Comparison of ENCODE assay signal across 8 cellular contexts in genomic region chr20:15654208-15654649, GRCh38.
DNase-seq lines count a peak whose midpoint lies in the region; ATAC-seq and TF ChIP-seq lines count a peak whose summit lies in the region.

No MANE protein-coding gene starts in this region.

- no peaks in the 10 kb centered on the region for H3K4me1 Mint-ChIP-seq in activated naive CD8-positive, alpha-beta T cell treated with anti-CD3 and anti-CD28 coated beads, Interleukin-2, amount 50 U/mL, for 24 hours
- no peaks in the 10 kb centered on the region for H3K4me1 Mint-ChIP-seq in activated naive CD8-positive, alpha-beta T cell treated with anti-CD3 and anti-CD28 coated beads for 36 hours
- peaks cover 23% of the 10 kb centered on the region for H3K4me1 Mint-ChIP-seq in osteocyte (ENCODE audit: unreplicated experiment)
- no peaks in the 10 kb centered on the region for H3K4me1 Mint-ChIP-seq in activated T-helper 2 cell treated with anti-CD3 and anti-CD28 coated beads, Interferon-gamma antibody, Interleukin-2, Interleukin-4, amounts not matched to agents 10 μg/mL and 5 μg/mL and 100 μg/mL, durations not matched to agents 14 hours and 24 hours and 36 hours (ENCODE audit: low read depth)

- TF ChIP-seq CTCF in KMS-11 (conservative IDR thresholded peaks at IDR 0.05; ENCODE audit: low read depth, low read length) (peak; percentile 49), PC-9 (conservative IDR thresholded peaks at IDR 0.05) (peak; percentile 65), osteocyte (IDR thresholded peaks at IDR 0.05) (peak; percentile 47)

- no peaks in the 10 kb centered on the region for H3K9me3 ChIP-seq in HAP-1
- no peaks in the 10 kb centered on the region for H3K9me3 ChIP-seq in PC-9 (ENCODE audit: insufficient read depth, low read depth)

- H3K36me3 Mint-ChIP-seq in activated naive CD8-positive, alpha-beta T cell treated with anti-CD3 and anti-CD28 coated beads, Interleukin-2, amount 50 U/mL, for 24 hours (ENCODE audit: low read depth), result no peaks in the 10 kb centered on the region
- no peaks in the 10 kb centered on the region for H3K36me3 Mint-ChIP-seq in activated naive CD8-positive, alpha-beta T cell treated with anti-CD3 and anti-CD28 coated beads for 36 hours
- H3K36me3 Mint-ChIP-seq in osteocyte (ENCODE audit: unreplicated experiment), result no peaks in the 10 kb centered on the region
- no peaks in the 10 kb centered on the region for H3K36me3 Mint-ChIP-seq in activated T-helper 2 cell treated with anti-CD3 and anti-CD28 coated beads, Interferon-gamma antibody, Interleukin-2, Interleukin-4, amounts not matched to agents 10 μg/mL and 5 μg/mL and 100 μg/mL, durations not matched to agents 14 hours and 24 hours and 36 hours (ENCODE audit: low read depth)

- H3K27ac ChIP-seq in KMS-11, result no peak overlapping the region
- H3K27ac ChIP-seq in PC-9, result no peak overlapping the region

- H4K20me1 ChIP-seq in KMS-11 (ENCODE audit: insufficient read depth) (no peaks in the 10 kb centered on the region), PC-9 (ENCODE audit: insufficient read depth) (no peaks in the 10 kb centered on the region)

- H3K36me3 ChIP-seq in HAP-1 (replicated peaks) (no peaks in the 10 kb centered on the region), KMS-11 (ENCODE audit: insufficient read depth) (no peaks in the 10 kb centered on the region), PC-9 (ENCODE audit: low read depth) (no peaks in the 10 kb centered on the region)

- CTCF ChIA-PET in PC-9 (lab: Charles Lee), result interaction anchor here (0.6 to 0.7 kb wide), 3 partner anchors 408 to 868 kb away, joined by 3 to 4 read pairs (median 3); no protein-coding TSS in a partner anchor

- no peaks in the 10 kb centered on the region for H3K27me3 Mint-ChIP-seq in activated naive CD8-positive, alpha-beta T cell treated with anti-CD3 and anti-CD28 coated beads, Interleukin-2, amount 50 U/mL, for 24 hours
- H3K27me3 Mint-ChIP-seq in activated naive CD8-positive, alpha-beta T cell treated with anti-CD3 and anti-CD28 coated beads for 36 hours, result peaks cover 3% of the 10 kb centered on the region
- no peaks in the 10 kb centered on the region for H3K27me3 Mint-ChIP-seq in osteocyte (ENCODE audit: unreplicated experiment)
- H3K27me3 Mint-ChIP-seq in activated T-helper 2 cell treated with anti-CD3 and anti-CD28 coated beads, Interferon-gamma antibody, Interleukin-2, Interleukin-4, amounts not matched to agents 10 μg/mL and 5 μg/mL and 100 μg/mL, durations not matched to agents 14 hours and 24 hours and 36 hours (ENCODE audit: low read depth), result no peaks in the 10 kb centered on the region

- in situ Hi-C loops in HAP-1 (cut with MboI; ENCODE audit: low sequenced_read_pairs), result no loop called here

- peak; percentile 46 for ATAC-seq in activated naive CD8-positive, alpha-beta T cell treated with anti-CD3 and anti-CD28 coated beads, Interleukin-2, amount 50 U/mL, for 24 hours

- H3K79me2 ChIP-seq in KMS-11 (ENCODE audit: insufficient read depth, low read depth) (no peaks in the 10 kb centered on the region), PC-9 (ENCODE audit: low read depth) (no peaks in the 10 kb centered on the region)

- intact Hi-C loops in PC-9 (cut with micrococcal nuclease; ENCODE audit: unreplicated experiment), result no loop called here
- intact Hi-C loops in activated T-helper 2 cell treated with anti-CD3 and anti-CD28 coated beads, Interferon-gamma antibody, Interleukin-2, Interleukin-4, amounts not matched to agents 10 μg/mL and 5 μg/mL and 100 μg/mL, durations not matched to agents 14 hours and 24 hours and 36 hours (cut with micrococcal nuclease), result no loop called here

- BruUV-seq in PC-9 (replicated peaks; lab: Mats Ljungman, UMichigan), result no TSS peak

- H3K4me2 ChIP-seq in KMS-11 (no peak overlapping the region), PC-9 (no peak overlapping the region)

- no peak overlapping the region for H3K9ac ChIP-seq in KMS-11

- POLR2A ChIA-PET in PC-9 (lab: Charles Lee; ENCODE audit: unreplicated experiment), result no interaction called here

- H2AFZ ChIP-seq in KMS-11 (ENCODE audit: low read depth) (no peak overlapping the region), PC-9 (no peak overlapping the region)

- no peaks in the 10 kb centered on the region for H3K9me2 ChIP-seq in PC-9 (ENCODE audit: insufficient read depth)

- DNase-seq in activated naive CD8-positive, alpha-beta T cell treated with anti-CD3 and anti-CD28 coated beads, Interleukin-2, amount 50 U/mL, for 24 hours, result no peak
- DNase-seq in activated naive CD8-positive, alpha-beta T cell treated with anti-CD3 and anti-CD28 coated beads for 36 hours, result no peak
- DNase-seq in HAP-1 (ENCODE audit: low spot score in 2 of 2) (peak; percentile 67 to 68), PC-9 (peak; percentile 19 to 58), fibroblast of gingiva (ENCODE audit: low read depth) (peak; percentile 27), osteocyte (ENCODE audit: extremely low spot score, unreplicated experiment) (no peak)
- DNase-seq in activated T-helper 2 cell treated with anti-CD3 and anti-CD28 coated beads, Interferon-gamma antibody, Interleukin-2, Interleukin-4, amounts not matched to agents 10 μg/mL and 5 μg/mL and 100 μg/mL, durations not matched to agents 14 hours and 24 hours and 36 hours (ENCODE audit: low spot score), result no peak

- peaks cover 3% of the 10 kb centered on the region; the same call in 1 of the 2 replicates for H3F3A ChIP-seq in PC-9 (ENCODE audit: insufficient read depth, low read depth)

- no peaks in the 10 kb centered on the region for H3K27me3 ChIP-seq in HAP-1 (ENCODE audit: low read depth)
- H3K27me3 ChIP-seq in KMS-11 (ENCODE audit: insufficient read depth, low read depth), result no peaks in the 10 kb centered on the region
- no peaks in the 10 kb centered on the region for H3K27me3 ChIP-seq in PC-9 (ENCODE audit: insufficient read depth, low read depth)

- no peak overlapping the region for H3K27ac Mint-ChIP-seq in activated naive CD8-positive, alpha-beta T cell treated with anti-CD3 and anti-CD28 coated beads, Interleukin-2, amount 50 U/mL, for 24 hours
- H3K27ac Mint-ChIP-seq in activated naive CD8-positive, alpha-beta T cell treated with anti-CD3 and anti-CD28 coated beads for 36 hours, result no peak overlapping the region
- no peak overlapping the region for H3K27ac Mint-ChIP-seq in osteocyte (ENCODE audit: unreplicated experiment)
- no peak overlapping the region for H3K27ac Mint-ChIP-seq in activated T-helper 2 cell treated with anti-CD3 and anti-CD28 coated beads, Interferon-gamma antibody, Interleukin-2, Interleukin-4, amounts not matched to agents 10 μg/mL and 5 μg/mL and 100 μg/mL, durations not matched to agents 14 hours and 24 hours and 36 hours

- no peak overlapping the region for H3K4me3 Mint-ChIP-seq in activated naive CD8-positive, alpha-beta T cell treated with anti-CD3 and anti-CD28 coated beads, Interleukin-2, amount 50 U/mL, for 24 hours
- H3K4me3 Mint-ChIP-seq in activated naive CD8-positive, alpha-beta T cell treated with anti-CD3 and anti-CD28 coated beads for 36 hours, result no peak overlapping the region
- H3K4me3 Mint-ChIP-seq in osteocyte (ENCODE audit: unreplicated experiment), result no peak overlapping the region
- H3K4me3 Mint-ChIP-seq in activated T-helper 2 cell treated with anti-CD3 and anti-CD28 coated beads, Interferon-gamma antibody, Interleukin-2, Interleukin-4, amounts not matched to agents 10 μg/mL and 5 μg/mL and 100 μg/mL, durations not matched to agents 14 hours and 24 hours and 36 hours (ENCODE audit: low read depth), result no peak overlapping the region

- H3K4me1 ChIP-seq in HAP-1 (no peaks in the 10 kb centered on the region), KMS-11 (ENCODE audit: low read depth, poor library complexity, severe bottlenecking) (no peaks in the 10 kb centered on the region), PC-9 (replicated peaks; ENCODE audit: insufficient read depth) (0 out of 2 replicates have a peak, but pooled peaks cover 5% of the 10 kb centered on the region)

- peaks cover under 1% of the 10 kb centered on the region for H3K9me3 Mint-ChIP-seq in activated naive CD8-positive, alpha-beta T cell treated with anti-CD3 and anti-CD28 coated beads, Interleukin-2, amount 50 U/mL, for 24 hours
- no peaks in the 10 kb centered on the region for H3K9me3 Mint-ChIP-seq in activated naive CD8-positive, alpha-beta T cell treated with anti-CD3 and anti-CD28 coated beads for 36 hours
- no peaks in the 10 kb centered on the region for H3K9me3 Mint-ChIP-seq in osteocyte (ENCODE audit: unreplicated experiment)
- no peaks in the 10 kb centered on the region for H3K9me3 Mint-ChIP-seq in activated T-helper 2 cell treated with anti-CD3 and anti-CD28 coated beads, Interferon-gamma antibody, Interleukin-2, Interleukin-4, amounts not matched to agents 10 μg/mL and 5 μg/mL and 100 μg/mL, durations not matched to agents 14 hours and 24 hours and 36 hours

- H3K4me3 ChIP-seq in HAP-1, result no peak overlapping the region
- no peak overlapping the region for H3K4me3 ChIP-seq in KMS-11 (IDR thresholded peaks at IDR 0.05; ENCODE audit: insufficient read depth, low read depth, low read length)
- no peak overlapping the region for H3K4me3 ChIP-seq in PC-9

Comparison
In these comparisons a context has a peak if more than half of its experiments do, and no peak if none do; other contexts are left out.
1. DNase-seq: peak in HAP-1 (2 of 2), PC-9 (2 of 2) and fibroblast of gingiva (single experiment); none in activated naive CD8-positive, alpha-beta T cell treated with anti-CD3 and anti-CD28 coated beads, Interleukin-2, amount 50 U/mL, for 24 hours (single experiment), activated naive CD8-positive, alpha-beta T cell treated with anti-CD3 and anti-CD28 coated beads for 36 hours (single experiment), osteocyte (single experiment) and activated T-helper 2 cell treated with anti-CD3 and anti-CD28 coated beads, Interferon-gamma antibody, Interleukin-2, Interleukin-4, amounts not matched to agents 10 μg/mL and 5 μg/mL and 100 μg/mL, durations not matched to agents 14 hours and 24 hours and 36 hours (single experiment).
2. Peak in every context shown above with its lines, with median percentiles within 50 percentile points of each other: CTCF ChIP-seq.